33 cellular contexts compared by ENCODE assay signal in genomic region chr3:36709281-36709680, GRCh38. TPM values are rescaled to one million over a fixed set of nuclear protein-coding genes. Genes with fewer than 3 reads are reported as not detected.
"Had no signal": no experiment of that assay in that cellular context is flagged by ENCODE, and none has a peak within 500 bp of the region (broad histone marks: within the 10 kb centered on the region; RNA-seq: fewer than 3 reads in every experiment).

No MANE protein-coding gene starts in this region.

- H3K9me3 ChIP-seq: ascending aorta had no signal

- DNase-seq: activated CD4-positive, alpha-beta memory T cell treated with anti-CD3 and anti-CD28 coated beads, Interleukin-2, amount 10 ng/mL, durations not matched to agents 7 days and 5 days; activated CD4-positive, alpha-beta T cell treated with anti-CD3 and anti-CD28 coated beads for 1 hour; activated CD4-positive, alpha-beta T cell treated with anti-CD3 and anti-CD28 coated beads for 36 hours; activated CD4-positive, alpha-beta T cell treated with anti-CD3 and anti-CD28 coated beads for 48 hours; activated CD4-positive, alpha-beta T cell treated with anti-CD3 and anti-CD28 coated beads, Interleukin-2, amount 10 ng/mL, durations not matched to agents 7 days and 5 days; activated CD4-positive, alpha-beta T cell treated with anti-CD3 and anti-CD28 coated beads, Interleukin-2, amount 50 U/mL, for 48 hours; activated CD4-positive, CD25-positive, alpha-beta regulatory T cell; activated CD8-positive, alpha-beta memory T cell treated with anti-CD3 and anti-CD28 coated beads for 24 hours; activated CD8-positive, alpha-beta memory T cell treated with anti-CD3 and anti-CD28 coated beads, Interleukin-2, amount 10 ng/mL, durations not matched to agents 7 days and 5 days; activated CD8-positive, alpha-beta memory T cell treated with anti-CD3 and anti-CD28 coated beads, Interleukin-2, amount 50 U/mL, for 48 hours; activated CD8-positive, alpha-beta T cell treated with anti-CD3 and anti-CD28 coated beads, Interleukin-2, amount 10 ng/mL, durations not matched to agents 7 days and 5 days; activated effector memory CD4-positive, alpha-beta T cell treated with Interleukin-2 at 50 U/mL for 16 hours; activated gamma-delta T cell; activated naive CD4-positive, alpha-beta T cell treated with anti-CD3 and anti-CD28 coated beads, Interleukin-2, amount 10 ng/mL, durations not matched to agents 7 days and 5 days; activated naive CD4-positive, alpha-beta T cell treated with Interleukin-2 at 50 U/mL for 16 hours; activated naive CD8-positive, alpha-beta T cell treated with anti-CD3 and anti-CD28 coated beads, Interleukin-2, amount 10 ng/mL, durations not matched to agents 7 days and 5 days; activated naive CD8-positive, alpha-beta T cell treated with anti-CD3 and anti-CD28 coated beads, Interleukin-2, amount 50 U/mL, for 24 hours; activated T-cell treated with anti-CD3 and anti-CD28 coated beads, Interleukin-2, amount 50 U/mL, for 24 hours; activated T-cell treated with anti-CD3 and anti-CD28 coated beads, Interleukin-2, amount 50 U/mL, for 48 hours; amygdala; anterior cingulate cortex; caudate nucleus; cerebellar nuclear complex; T-helper 2 cell; T-helper 9 cell; WERI-Rb-1 had no signal

- H3K27ac ChIP-seq: ascending aorta, cardiac muscle cell, WERI-Rb-1 had no signal

- ATAC-seq: activated CD4-positive, alpha-beta T cell treated with anti-CD3 and anti-CD28 coated beads for 36 hours; activated CD4-positive, CD25-positive, alpha-beta regulatory T cell treated with anti-CD3 and anti-CD28 coated beads, Interleukin-2, amount 50 U/mL, for 24 hours; activated CD8-positive, alpha-beta memory T cell treated with anti-CD3 and anti-CD28 coated beads, Interleukin-2, amount 10 ng/mL, durations not matched to agents 7 days and 5 days; activated CD8-positive, alpha-beta T cell treated with anti-CD3 and anti-CD28 coated beads, Interleukin-2, amount 10 ng/mL, durations not matched to agents 7 days and 5 days; activated naive CD8-positive, alpha-beta T cell treated with anti-CD3 and anti-CD28 coated beads, Interleukin-2, amount 50 U/mL, for 24 hours; WTC11 had no signal

- H3K27me3 ChIP-seq: ascending aorta, cardiac muscle cell had no signal

- H3K36me3 ChIP-seq: ascending aorta, cardiac muscle cell, WERI-Rb-1 had no signal

- H3K4me3 ChIP-seq: ascending aorta, cardiac muscle cell had no signal

- H3K4me1 ChIP-seq: ascending aorta had no signal

RNA-seq across cellular contexts. Expression of gene DCLK3, which starts 55.1 kb away (rescaled TPM):
- total RNA-seq: activated CD4-positive, alpha-beta memory T cell treated with anti-CD3 and anti-CD28 coated beads, Interleukin-2, amount 10 ng/mL, durations not matched to agents 7 days and 5 days; activated CD4-positive, alpha-beta T cell treated with anti-CD3 and anti-CD28 coated beads, Interleukin-2, amount 10 ng/mL, durations not matched to agents 7 days and 5 days; activated CD8-positive, alpha-beta memory T cell treated with anti-CD3 and anti-CD28 coated beads, Interleukin-2, amount 10 ng/mL, durations not matched to agents 7 days and 5 days; activated CD8-positive, alpha-beta T cell treated with anti-CD3 and anti-CD28 coated beads, Interleukin-2, amount 10 ng/mL, durations not matched to agents 7 days and 5 days; activated naive CD8-positive, alpha-beta T cell treated with anti-CD3 and anti-CD28 coated beads, Interleukin-2, amount 10 ng/mL, durations not matched to agents 7 days and 5 days; activated T-helper 2 cell treated with anti-CD3 and anti-CD28 coated beads, Interferon-gamma antibody, Interleukin-2, Interleukin-4, amounts not matched to agents 10 μg/mL and 5 μg/mL and 100 μg/mL, durations not matched to agents 14 hours and 24 hours and 36 hours; ascending aorta; bronchial epithelial cell; chondrocyte had no signal
